Comparison of ENCODE assay signal across 8 cellular contexts in genomic region chr4:109702950-109703663, GRCh38. TPM values are rescaled to one million over a fixed set of nuclear protein-coding genes. Genes with fewer than 3 reads are reported as not detected.
DNase-seq lines count a peak whose midpoint lies in the region; ATAC-seq, FAIRE-seq and TF ChIP-seq lines count a peak whose summit lies in the region.

Gene CASP6 (minus strand): TSS chr4:109703445. CDS start chr4:109703395, 50 bp downstream.

- FAIRE-seq in pancreas (lab: Jason Lieb, UNC) = no peak

- H3K27me3 ChIP-seq in pancreas (no peaks in the 10 kb centered on the region), tibial artery (no peaks in the 10 kb centered on the region)

- peak within 1 kb of the TSS; percentile 59 to 95 (median 90) for H3K27ac ChIP-seq in pancreas
- peak within 1 kb of the TSS; percentile 72 to 82 for H3K27ac ChIP-seq in tibial artery

- 1% methylated on average over 62 to 72 of the region's 72 CpGs for WGBS in pancreas, 2 donors

- no peak for DNase-seq in HFF-Myc (ENCODE audit: extremely low read depth, low read depth)
- DNase-seq in MV-4-11 (lab: John Stamatoyannopoulos, UW) = peak; percentile 66
- peak; percentile 8 to 43 for DNase-seq in SW 1271 (lab: John Stamatoyannopoulos, UW)
- peak; percentile 37 for DNase-seq in activated naive CD8-positive, alpha-beta T cell treated with anti-CD3 and anti-CD28 coated beads, Interleukin-2, amount 50 U/mL, for 16 hours (ENCODE audit: low read depth, low spot score)
- DNase-seq in Right ventricle myocardium inferior (ENCODE audit: missing footprints) = peak; percentile 96
- DNase-seq in pancreas = peak; percentile 87 to 93 (median 91)
- peak; percentile 88 to 94 for DNase-seq in tibial artery

- intact Hi-C loops in Right ventricle myocardium inferior (cut with DNase I) = loop anchor here (2.0 to 10.0 kb wide), 4 partner anchors 28 to 271 kb away; partner anchors contain the start of genes GAR1, MCUB, PLA2G12A and SEC24B
- intact Hi-C loops in pancreas (cut with DNase I) = loop anchor here in 1 of 3 donors (10.0 kb wide), 1 partner anchor 102 kb away; the partner anchor contains the start of gene CFI
- intact Hi-C loops in tibial artery (cut with DNase I; ENCODE audit: low total_unique reads) = loop anchor here (2.0 to 5.0 kb wide), 3 partner anchors 28 to 271 kb away; partner anchors contain the start of genes GAR1, PLA2G12A and SEC24B

- peak; percentile 44 for TF ChIP-seq POLR2A in GM10847 (IDR thresholded peaks at IDR 0.05; ENCODE audit: extremely low read depth, insufficient read length)

- H3K9me3 ChIP-seq in pancreas (no peaks in the 10 kb centered on the region), tibial artery (no peaks in the 10 kb centered on the region)

- H3K4me1 ChIP-seq in pancreas = peaks cover 6 to 11% (median 7%) of the 10 kb centered on the region in 3 donors
- H3K4me1 ChIP-seq in tibial artery = peaks cover 0 to 11% (median 5%) of the 10 kb centered on the region in 4 donors

- ATAC-seq in Right ventricle myocardium inferior = peak; percentile 99
- peak; percentile 91 to 95 (median 92) for ATAC-seq in pancreas

- H3K36me3 ChIP-seq in pancreas = no peaks in the 10 kb centered on the region
- H3K36me3 ChIP-seq in tibial artery = peaks cover 0 to under 1% (median 0%) of the 10 kb centered on the region in 3 donors

- TF ChIP-seq CTCF in HFF-Myc (IDR thresholded peaks at IDR 0.05; ENCODE audit: low read depth, low read length, missing control alignments) = peak; percentile 65
- TF ChIP-seq CTCF in pancreas (IDR thresholded peaks at IDR 0.05) = peak; percentile 52 to 68 (median 56)
- TF ChIP-seq CTCF in tibial artery (IDR thresholded peaks at IDR 0.05) = peak; percentile 70 to 74

- H3K4me3 ChIP-seq in HFF-Myc (replicated peaks; ENCODE audit: low read depth, low read length) (peak within 1 kb of the TSS; percentile 65), pancreas (peak within 1 kb of the TSS; percentile 53 to 80 (median 68)), tibial artery (peak within 1 kb of the TSS; percentile 75 to 80)

RNA-seq across cellular contexts. Expression of gene CASP6, which starts in this region (rescaled TPM):
- total RNA-seq in Right ventricle myocardium inferior (8.9 TPM), pancreas (10 to 100 TPM in 3 of 6 donors, 1 to 10 TPM in 3; 6.4 to 18.6 (median 10.1) TPM)
- 10 to 100 TPM in 1 of 2 donors, 1 to 10 TPM in 1; 9.8 to 14.8 TPM for polyA plus RNA-seq in pancreas
